Comparison of ENCODE assay signal across 18 cellular contexts in genomic region chr20:37480915-37481314, GRCh38. TPM values are rescaled to one million over a fixed set of nuclear protein-coding genes. Genes with fewer than 3 reads are reported as not detected.
DNase-seq lines count a peak whose midpoint lies in the region; ATAC-seq and TF ChIP-seq lines count a peak whose summit lies in the region.
"Had no signal": no experiment of that assay in that cellular context is flagged by ENCODE, and none has a peak within 500 bp of the region (broad histone marks: within the 10 kb centered on the region; RNA-seq: fewer than 3 reads in every experiment).

No MANE protein-coding gene starts in this region.

- no peak overlapping the region for H3K9ac ChIP-seq in mesendoderm (ENCODE audit: low read length)
- H3K9ac ChIP-seq: KMS-11 had no signal

- peaks cover 11% of the 10 kb centered on the region for H3K27me3 Mint-ChIP-seq in endothelial cell (ENCODE audit: unreplicated experiment)
- H3K27me3 Mint-ChIP-seq in mesothelial cell of epicardium (ENCODE audit: low read depth), result peaks cover 47% of the 10 kb centered on the region

- DNase-seq in right cardiac atrium (peak; percentile 58 to 74 (median 61)), cardiac septum (ENCODE audit: low spot score) (no peak), endothelial cell (ENCODE audit: low spot score) (no peak), mesendoderm (peak; percentile 21), aorta (no peak), NCI-H187 (lab: John Stamatoyannopoulos, UW) (no peak), mesothelial cell of epicardium (ENCODE audit: low spot score in 2 of 2, unreplicated experiment in 2 of 2) (no peak)
- no peak for DNase-seq in stimulated activated naive CD4-positive, alpha-beta T cell (lab: John Stamatoyannopoulos, UW)
- DNase-seq: HFFc6, NCI-H1048, NCI-H146, NCI-H2081 treated with DMSO at 0.1 percent for 48 hours, NCI-H2227 treated with DMSO at 0.1 percent for 48 hours, NCI-H524 treated with DMSO at 0.1 percent for 48 hours had no signal

- H3K4me3 ChIP-seq in right cardiac atrium (ENCODE audit: low read length) (no peak overlapping the region), mesendoderm (ENCODE audit: low read length) (no peak overlapping the region), aorta (ENCODE audit: low read length in 2 of 2) (no peak overlapping the region)
- H3K4me3 ChIP-seq: A549 had no signal

- H2AK5ac ChIP-seq in mesendoderm (ENCODE audit: low read length), result no peak overlapping the region

- no peak overlapping the region for H2BK15ac ChIP-seq in mesendoderm (replicated peaks; ENCODE audit: low read depth)

- TF ChIP-seq CTCF in endothelial cell (IDR thresholded peaks at IDR 0.05; ENCODE audit: unreplicated experiment) (no peak), mesothelial cell of epicardium (IDR thresholded peaks at IDR 0.05; ENCODE audit: unreplicated experiment) (no peak)

- H3K27ac ChIP-seq in right cardiac atrium (ENCODE audit: low read length), result no peak overlapping the region
- H3K27ac ChIP-seq in mesendoderm (ENCODE audit: low read depth, low read length), result no peak overlapping the region
- H3K27ac ChIP-seq in aorta (ENCODE audit: low read depth in 1 of 2, low read length in 2 of 2), result no peak overlapping the region
- H3K27ac ChIP-seq: A549, KMS-11 had no signal

- no peaks in the 10 kb centered on the region for H3K79me2 ChIP-seq in mesendoderm (ENCODE audit: control insufficient read depth, insufficient read depth, low read length)

- H4K8ac ChIP-seq in mesendoderm (ENCODE audit: low read depth, low read length), result no peak overlapping the region

- no peaks in the 10 kb centered on the region for H3K9me3 ChIP-seq in right cardiac atrium (ENCODE audit: control insufficient read depth, low read length)
- no peaks in the 10 kb centered on the region for H3K9me3 ChIP-seq in aorta (ENCODE audit: control insufficient read depth, low read length)
- H3K9me3 ChIP-seq: A549 had no signal

- 65% methylated on average over 1 of the region's 1 CpG for WGBS in right cardiac atrium
- WGBS in mesendoderm (ENCODE audit: extremely low coverage, insufficient coverage, low lambda C conversion rate), result no CpG with 5 or more reads among the region's 1 CpG
- WGBS in aorta, 2 donors, result 5 to 6% methylated on average over 1 of the region's 1 CpG

- no peak overlapping the region for H3K4me3 Mint-ChIP-seq in endothelial cell (ENCODE audit: unreplicated experiment)
- H3K4me3 Mint-ChIP-seq in mesothelial cell of epicardium, result no peak overlapping the region
- H3K4me3 Mint-ChIP-seq: HFFc6 had no signal

- H3K56ac ChIP-seq in mesendoderm (ENCODE audit: low read length), result no peak overlapping the region

- peak overlapping the region; percentile 45 for H3K27ac Mint-ChIP-seq in endothelial cell (ENCODE audit: unreplicated experiment)
- no peak overlapping the region for H3K27ac Mint-ChIP-seq in mesothelial cell of epicardium
- H3K27ac Mint-ChIP-seq: HFFc6 had no signal

- no peak overlapping the region for H3K4ac ChIP-seq in mesendoderm (ENCODE audit: low read depth, low read length)

- no peak overlapping the region for H4K5ac ChIP-seq in mesendoderm (ENCODE audit: low read length)

- H3K23ac ChIP-seq in mesendoderm (ENCODE audit: low read length), result no peak overlapping the region

- intact Hi-C loops in right cardiac atrium (cut with DNase I) (no loop called here), cardiac septum (cut with DNase I) (no loop called here), aorta (cut with DNase I) (no loop called here)

- no peaks in the 10 kb centered on the region for H3K79me1 ChIP-seq in mesendoderm (ENCODE audit: low read length)

- H3K36me3 ChIP-seq in mesendoderm (ENCODE audit: control insufficient read depth, insufficient read depth, low read length), result no peaks in the 10 kb centered on the region
- no peaks in the 10 kb centered on the region for H3K36me3 ChIP-seq in aorta (ENCODE audit: control insufficient read depth in 1 of 2, insufficient read depth in 2 of 2, low read length in 1 of 2)

- H3K18ac ChIP-seq in mesendoderm (ENCODE audit: low read length), result no peak overlapping the region

- H3K27me3 ChIP-seq in right cardiac atrium (ENCODE audit: control insufficient read depth, insufficient read depth) (no peaks in the 10 kb centered on the region), mesendoderm (ENCODE audit: insufficient read depth, low read length, poor library complexity) (no peaks in the 10 kb centered on the region), aorta (ENCODE audit: control insufficient read depth in 1 of 2, insufficient read depth in 2 of 2, low read length in 1 of 2) (no peaks in the 10 kb centered on the region)

- H2BK120ac ChIP-seq in mesendoderm (ENCODE audit: low read depth, low read length), result no peak overlapping the region

- H2BK5ac ChIP-seq in mesendoderm (ENCODE audit: low read length), result no peak overlapping the region

- H3K4me1 Mint-ChIP-seq in endothelial cell (ENCODE audit: unreplicated experiment), result peaks cover 16% of the 10 kb centered on the region
- no peaks in the 10 kb centered on the region for H3K4me1 Mint-ChIP-seq in mesothelial cell of epicardium

- H3K4me2 ChIP-seq in mesendoderm (ENCODE audit: low read length), result no peak overlapping the region
- H3K4me2 ChIP-seq: A549, KMS-11 had no signal

- H3K9me3 Mint-ChIP-seq in endothelial cell (ENCODE audit: unreplicated experiment) (peaks cover 6% of the 10 kb centered on the region), mesothelial cell of epicardium (peaks cover 5% of the 10 kb centered on the region)
- H3K9me3 Mint-ChIP-seq: HFFc6 had no signal

- H3K4me1 ChIP-seq in right cardiac atrium (ENCODE audit: control insufficient read depth, insufficient read depth, low read length) (no peaks in the 10 kb centered on the region), mesendoderm (ENCODE audit: control insufficient read depth, low read depth, low read length) (no peaks in the 10 kb centered on the region), aorta (ENCODE audit: control insufficient read depth in 1 of 2, insufficient read depth in 2 of 2, low read length in 2 of 2) (no peaks in the 10 kb centered on the region)
- H3K4me1 ChIP-seq: A549 had no signal

- ATAC-seq in right cardiac atrium (peak; percentile 78 to 80), aorta (ENCODE audit: low FRiP score) (peak; percentile 69)
- ATAC-seq: A549 had no signal

- peaks cover 21% of the 10 kb centered on the region for H3K36me3 Mint-ChIP-seq in endothelial cell (ENCODE audit: low read depth, unreplicated experiment)
- no peaks in the 10 kb centered on the region for H3K36me3 Mint-ChIP-seq in mesothelial cell of epicardium
- H3K36me3 Mint-ChIP-seq: CD14-positive monocyte had no signal

RNA-seq across cellular contexts. Expression of gene NNAT, which starts 40.1 kb away (rescaled TPM):
- total RNA-seq in right cardiac atrium (1 to 10 TPM in 1 of 4 donors, under 1 TPM in 2, not detected in 1; 0.60 to 1.1 (median 0.82) TPM), cardiac septum (not detected), endothelial cell (ENCODE audit: unreplicated experiment) (0.54 TPM), aorta (1 to 10 TPM in 1 of 2 donors, not detected in 1; 2.6 TPM), mesothelial cell of epicardium (18.5 to 19.4 TPM (median 19.3 TPM) in 3 replicates)
- polyA plus RNA-seq in right cardiac atrium (1.2 TPM), aorta (under 1 TPM in 1 of 2 donors, not detected in 1; 0.38 TPM)
- polyA plus RNA-seq in mesendoderm (2013, experiment 1 of 2), result 32.8 TPM
- 33.5 TPM for polyA plus RNA-seq in mesendoderm (2013, experiment 2 of 2)
- total RNA-seq: HFFc6, MCF 10A had no signal
- polyA plus RNA-seq: A549, CD14-positive monocyte had no signal

RNA-seq across cellular contexts. Expression of gene BLCAP, which starts 46.8 kb away (rescaled TPM):
- total RNA-seq in right cardiac atrium (100 to 1,000 TPM in 1 of 4 donors, 10 to 100 TPM in 3; 87.4 to 103 (median 93.3) TPM), cardiac septum (89.3 TPM), endothelial cell (ENCODE audit: unreplicated experiment) (178 TPM), aorta (10 to 100 TPM; 46.9 to 68.7 TPM), mesothelial cell of epicardium (71.7 to 76.2 TPM (median 72.7 TPM) in 3 replicates)
- polyA plus RNA-seq in right cardiac atrium (97.9 TPM), aorta (10 to 100 TPM; 35.2 to 36.4 TPM)
- 40.6 TPM for polyA plus RNA-seq in mesendoderm (2013, experiment 1 of 2)
- 39.4 TPM for polyA plus RNA-seq in mesendoderm (2013, experiment 2 of 2)

Comparison
In these comparisons a context has a peak if more than half of its experiments do, and no peak if none do; other contexts are left out.
1. DNase-seq: peak in right cardiac atrium (3 of 3) and mesendoderm (single experiment); none in cardiac septum (single experiment), endothelial cell (single experiment), aorta (0 of 2), stimulated activated naive CD4-positive, alpha-beta T cell (0 of 6), NCI-H187 (0 of 2) and mesothelial cell of epicardium (0 of 2).